In genomic region chr6:13355043-13355945, GRCh38 we compare ENCODE assay signal across 8 cellular contexts. TPM values are rescaled to one million over a fixed set of nuclear protein-coding genes. Genes with fewer than 3 reads are reported as not detected.
DNase-seq lines count a peak whose midpoint lies in the region; ATAC-seq and TF ChIP-seq lines count a peak whose summit lies in the region.

No MANE protein-coding gene starts in this region.

- H3K36me3 Mint-ChIP-seq in activated naive CD8-positive, alpha-beta T cell treated with anti-CD3 and anti-CD28 coated beads, Interleukin-2, amount 50 U/mL, for 24 hours (ENCODE audit: low read depth), result no peaks in the 10 kb centered on the region

- no peaks in the 10 kb centered on the region for H3K36me3 ChIP-seq in kidney epithelial cell (ENCODE audit: control insufficient read depth, insufficient read depth, low read length)

- no peak overlapping the region for H3K4me3 ChIP-seq in kidney epithelial cell (ENCODE audit: low read depth, low read length)

- TF ChIP-seq CTCF in kidney epithelial cell (IDR thresholded peaks at IDR 0.05; ENCODE audit: insufficient read depth, low read length, poor library complexity, severe bottlenecking), result no peak

- peak overlapping the region; percentile 73 for H3K4me3 Mint-ChIP-seq in activated naive CD8-positive, alpha-beta T cell treated with anti-CD3 and anti-CD28 coated beads, Interleukin-2, amount 50 U/mL, for 24 hours

- no peaks in the 10 kb centered on the region for H3K9me3 Mint-ChIP-seq in activated naive CD8-positive, alpha-beta T cell treated with anti-CD3 and anti-CD28 coated beads, Interleukin-2, amount 50 U/mL, for 24 hours

- no peaks in the 10 kb centered on the region for H3K27me3 ChIP-seq in kidney epithelial cell (ENCODE audit: control insufficient read depth, insufficient read depth, low read length)

- H3K27me3 Mint-ChIP-seq in activated naive CD8-positive, alpha-beta T cell treated with anti-CD3 and anti-CD28 coated beads, Interleukin-2, amount 50 U/mL, for 24 hours, result no peaks in the 10 kb centered on the region

- ATAC-seq in GM21737 (IDR thresholded peaks at IDR 0.05; ENCODE audit: unreplicated experiment), result peak; percentile 33
- ATAC-seq in activated naive CD8-positive, alpha-beta T cell treated with anti-CD3 and anti-CD28 coated beads, Interleukin-2, amount 50 U/mL, for 24 hours, result peak; percentile 81
- ATAC-seq in left lobe of liver, result no peak

- peak; percentile 98 for DNase-seq in EH (ENCODE audit: low read depth)
- peak; percentile 100 for DNase-seq in M059J (ENCODE audit: low read depth)
- no peak for DNase-seq in activated naive CD8-positive, alpha-beta T cell treated with anti-CD3 and anti-CD28 coated beads, Interleukin-2, amount 50 U/mL, for 24 hours
- peak; percentile 96 for DNase-seq in kidney epithelial cell (ENCODE audit: low read depth)
- DNase-seq in putamen (ENCODE audit: low spot score), result no peak
- no peak for DNase-seq in substantia nigra (lab: John Stamatoyannopoulos, UW)
- no peak for DNase-seq in left lobe of liver (ENCODE audit: low spot score)

- H3K27ac Mint-ChIP-seq in activated naive CD8-positive, alpha-beta T cell treated with anti-CD3 and anti-CD28 coated beads, Interleukin-2, amount 50 U/mL, for 24 hours, result peak overlapping the region; percentile 97

- peaks cover 50% of the 10 kb centered on the region for H3K4me1 Mint-ChIP-seq in activated naive CD8-positive, alpha-beta T cell treated with anti-CD3 and anti-CD28 coated beads, Interleukin-2, amount 50 U/mL, for 24 hours

- H3K27ac ChIP-seq in substantia nigra (ENCODE audit: low read depth, low read length, poor library complexity, severe bottlenecking), result no peak overlapping the region

RNA-seq across cellular contexts. Expression of gene TBC1D7, which starts 27.0 kb away (rescaled TPM):
- 32.3 and 36.3 TPM in 2 replicates for total RNA-seq in M059J (2014; rRNA removed; shearing (Covaris generic))
- total RNA-seq in kidney epithelial cell (29.3 and 31.3 TPM in 2 replicates), left lobe of liver (10.4 TPM)

Comparison
In these comparisons a context has a peak if more than half of its experiments do, and no peak if none do; other contexts are left out.
1. DNase-seq: peak in EH (single experiment), M059J (single experiment) and kidney epithelial cell (single experiment); none in activated naive CD8-positive, alpha-beta T cell treated with anti-CD3 and anti-CD28 coated beads, Interleukin-2, amount 50 U/mL, for 24 hours (single experiment), putamen (single experiment), substantia nigra (0 of 49) and left lobe of liver (single experiment).